ENCODE assay signal across 20 cellular contexts in genomic region chr2:157124731-157125130, GRCh38.
"Had no signal": no experiment of that assay in that cellular context is flagged by ENCODE, and none has a peak within 500 bp of the region (broad histone marks: within the 10 kb centered on the region; RNA-seq: fewer than 3 reads in every experiment).

No MANE protein-coding gene starts in this region.

- H3K4me3 ChIP-seq: dorsolateral prefrontal cortex, heart right ventricle, lung, skin epidermis, thyroid gland, upper lobe of left lung, vagina had no signal

- DNase-seq: cortex of kidney; dorsolateral prefrontal cortex; effector CD8-positive, alpha-beta T cell; heart right ventricle; hypothalamus; left cardiac atrium; left ventricle myocardium superior; mesenchymal stem cell; midbrain; naive B cell; nephron progenitor cell; stimulated activated CD4-positive, alpha-beta T cell treated with anti-CD3 and anti-CD28 coated beads, Interleukin-2, amount 100 ng/mL, for 24 hours; stimulated activated CD4-positive, alpha-beta T cell treated with anti-CD3 and anti-CD28 coated beads, Interleukin-4, amount 100 ng/mL, for 4 hours; stimulated activated naive B cell treated with anti-CD40 and anti-IgM and Interleukin-4, amounts not matched to agents 10 μg/mL and 1 μg/mL and 100 μg/mL, for 72 hours; thyroid gland; upper lobe of left lung had no signal

- H3K27ac Mint-ChIP-seq: naive B cell; nephron progenitor cell; stimulated activated naive B cell treated with anti-CD40 and anti-IgM and Interleukin-4, amounts not matched to agents 10 μg/mL and 1 μg/mL and 100 μg/mL, for 72 hours had no signal

- ATAC-seq: heart right ventricle; left cardiac atrium; left ventricle myocardium superior; sciatic nerve; stimulated activated naive B cell treated with anti-CD40 and anti-IgM and Interleukin-4, amounts not matched to agents 10 μg/mL and 1 μg/mL and 100 μg/mL, for 72 hours had no signal

- H3K4me1 Mint-ChIP-seq: naive B cell; nephron progenitor cell; stimulated activated naive B cell treated with anti-CD40 and anti-IgM and Interleukin-4, amounts not matched to agents 10 μg/mL and 1 μg/mL and 100 μg/mL, for 72 hours had no signal

- H3K27me3 Mint-ChIP-seq: stimulated activated naive B cell treated with anti-CD40 and anti-IgM and Interleukin-4, amounts not matched to agents 10 μg/mL and 1 μg/mL and 100 μg/mL, for 72 hours had no signal

- H3K9me3 Mint-ChIP-seq: stimulated activated naive B cell treated with anti-CD40 and anti-IgM and Interleukin-4, amounts not matched to agents 10 μg/mL and 1 μg/mL and 100 μg/mL, for 72 hours had no signal

- H3K4me3 Mint-ChIP-seq: naive B cell; nephron progenitor cell; stimulated activated naive B cell treated with anti-CD40 and anti-IgM and Interleukin-4, amounts not matched to agents 10 μg/mL and 1 μg/mL and 100 μg/mL, for 72 hours had no signal
